Comparison of ENCODE assay signal across 8 cellular contexts in genomic region chr2:106581755-106582430, GRCh38.
DNase-seq lines count a peak whose midpoint lies in the region; ATAC-seq and TF ChIP-seq lines count a peak whose summit lies in the region.

No MANE protein-coding gene starts in this region.

- H3K9me3 Mint-ChIP-seq in progenitor cell of endocrine pancreas (ENCODE audit: low read depth): peaks cover 5% of the 10 kb centered on the region

- peak overlapping the region; percentile 77 for H3K4me3 Mint-ChIP-seq in progenitor cell of endocrine pancreas (ENCODE audit: low read depth)

- H3K27ac Mint-ChIP-seq in progenitor cell of endocrine pancreas: no peak overlapping the region

- TF ChIP-seq CTCF in AG10803 (conservative IDR thresholded peaks at IDR 0.05; ENCODE audit: low read length) (peak; percentile 44), progenitor cell of endocrine pancreas (IDR thresholded peaks at IDR 0.05; ENCODE audit: unreplicated experiment) (no peak)

- H3K36me3 Mint-ChIP-seq in progenitor cell of endocrine pancreas (ENCODE audit: insufficient read depth): no peaks in the 10 kb centered on the region

- peaks cover 2% of the 10 kb centered on the region for H3K4me1 Mint-ChIP-seq in progenitor cell of endocrine pancreas (ENCODE audit: low read depth)

- DNase-seq in AG10803 (ENCODE audit: low read depth): peak; percentile 54
- DNase-seq in NCI-H774 (lab: John Stamatoyannopoulos, UW): peak; percentile 17
- peak; percentile 25 for DNase-seq in activated effector memory CD4-positive, alpha-beta T cell treated with Interleukin-2 at 50 U/mL for 16 hours
- DNase-seq in glomerular visceral epithelial cell (ENCODE audit: extremely low spot score): peak; percentile 62
- DNase-seq in progenitor cell of endocrine pancreas (ENCODE audit: low spot score, unreplicated experiment): peak; percentile 33
- no peak for DNase-seq in NCI-H2107 (lab: John Stamatoyannopoulos, UW)

- ATAC-seq in GM18517 (IDR thresholded peaks at IDR 0.05; ENCODE audit: unreplicated experiment) (peak; percentile 43), HG02973 (IDR thresholded peaks at IDR 0.05; ENCODE audit: unreplicated experiment) (peak; percentile 84)

- peak overlapping the region; percentile 55 for H3K4me3 ChIP-seq in AG10803 (ENCODE audit: low read length)

- peaks cover 57% of the 10 kb centered on the region for H3K27me3 Mint-ChIP-seq in progenitor cell of endocrine pancreas
